Comparison of ENCODE assay signal across 1 cellular context in genomic region chr22:21532863-21533648, GRCh38. TPM values are rescaled to one million over a fixed set of nuclear protein-coding genes. Genes with fewer than 3 reads are reported as not detected.
"Had no signal": no experiment of that assay in that cellular context is flagged by ENCODE, and none has a peak within 500 bp of the region (broad histone marks: within the 10 kb centered on the region; RNA-seq: fewer than 3 reads in every experiment).

No MANE protein-coding gene starts in this region.

RNA-seq across cellular contexts. Expression of gene RIMBP3C, which starts 18.2 kb away (rescaled TPM):
- total RNA-seq: ascending aorta had no signal
